Comparison of ENCODE assay signal across 27 cellular contexts in genomic region chr2:137357641-137358040, GRCh38.
"Had no signal": no experiment of that assay in that cellular context is flagged by ENCODE, and none has a peak within 500 bp of the region (broad histone marks: within the 10 kb centered on the region; RNA-seq: fewer than 3 reads in every experiment).

No MANE protein-coding gene starts in this region.

- H3K36me3 Mint-ChIP-seq: activated CD4-positive, alpha-beta memory T cell treated with anti-CD3 and anti-CD28 coated beads for 36 hours; naive thymus-derived CD4-positive, alpha-beta T cell; stimulated activated naive B cell treated with anti-CD40 and anti-IgM and Interleukin-4, amounts not matched to agents 10 μg/mL and 1 μg/mL and 100 μg/mL, for 72 hours had no signal

- DNase-seq: activated CD4-positive, alpha-beta memory T cell treated with anti-CD3 and anti-CD28 coated beads for 36 hours; activated CD4-positive, alpha-beta T cell treated with anti-CD3 and anti-CD28 coated beads for 48 hours; activated CD8-positive, alpha-beta memory T cell treated with anti-CD3 and anti-CD28 coated beads, Interleukin-2, amount 50 U/mL, for 4 hours; activated T-cell treated with anti-CD3 and anti-CD28 coated beads, Interleukin-2, amount 50 U/mL, for 4 hours; dermis blood vessel endothelial cell; effector CD4-positive, alpha-beta T cell; esophagus squamous epithelium; left cardiac atrium; left ventricle myocardium superior; midbrain; naive thymus-derived CD4-positive, alpha-beta T cell; nucleus accumbens; pancreas; retina; sigmoid colon; stimulated activated CD4-positive, alpha-beta T cell treated with anti-CD3 and anti-CD28 coated beads, Interleukin-15, amount 100 ng/mL, for 24 hours; stimulated activated CD4-positive, alpha-beta T cell treated with anti-CD3 and anti-CD28 coated beads, Interleukin-2, amount 100 ng/mL, for 24 hours; stimulated activated naive B cell treated with anti-CD40 and anti-IgM and Interleukin-4, amounts not matched to agents 10 μg/mL and 1 μg/mL and 100 μg/mL, for 72 hours had no signal

- H3K27me3 ChIP-seq: esophagus squamous epithelium, hepatocyte, pancreas, sigmoid colon, tibial nerve had no signal

- ATAC-seq: activated CD4-positive, CD25-positive, alpha-beta regulatory T cell treated with anti-CD3 and anti-CD28 coated beads, Interleukin-2, amount 50 U/mL, for 24 hours; activated naive CD4-positive, alpha-beta T cell treated with anti-CD3 and anti-CD28 coated beads, Interleukin-2, amount 50 U/mL, for 72 hours; activated T-cell treated with anti-CD3 and anti-CD28 coated beads, Interleukin-2, amount 50 U/mL, for 4 hours; activated T-helper 17 cell treated with anti-CD3 and anti-CD28 coated beads, Interleukin-2, amount 50 U/mL, for 72 hours; left cardiac atrium; left ventricle myocardium superior; naive thymus-derived CD4-positive, alpha-beta T cell; pancreas; stimulated activated naive B cell treated with anti-CD40 and anti-IgM and Interleukin-4, amounts not matched to agents 10 μg/mL and 1 μg/mL and 100 μg/mL, for 72 hours had no signal

- H3K4me3 ChIP-seq: esophagus squamous epithelium, hepatocyte, pancreas, prostate gland, sigmoid colon, smooth muscle cell, tibial nerve had no signal

- H3K27ac ChIP-seq: epithelial cell of prostate, esophagus squamous epithelium, hepatocyte, pancreas, prostate gland, sigmoid colon, tibial nerve, VCaP had no signal

- H3K36me3 ChIP-seq: esophagus squamous epithelium, pancreas, prostate gland, sigmoid colon, tibial nerve had no signal

- H3K27ac Mint-ChIP-seq: activated CD4-positive, alpha-beta memory T cell treated with anti-CD3 and anti-CD28 coated beads for 36 hours; activated naive CD4-positive, alpha-beta T cell treated with anti-CD3 and anti-CD28 coated beads, Interleukin-2, amount 50 U/mL, for 72 hours; activated T-helper 17 cell treated with anti-CD3 and anti-CD28 coated beads, Interleukin-2, amount 50 U/mL, for 72 hours; naive thymus-derived CD4-positive, alpha-beta T cell; stimulated activated naive B cell treated with anti-CD40 and anti-IgM and Interleukin-4, amounts not matched to agents 10 μg/mL and 1 μg/mL and 100 μg/mL, for 72 hours had no signal

- H3K4me1 Mint-ChIP-seq: activated T-helper 17 cell treated with anti-CD3 and anti-CD28 coated beads, Interleukin-2, amount 50 U/mL, for 72 hours; naive thymus-derived CD4-positive, alpha-beta T cell; stimulated activated naive B cell treated with anti-CD40 and anti-IgM and Interleukin-4, amounts not matched to agents 10 μg/mL and 1 μg/mL and 100 μg/mL, for 72 hours had no signal

- H3K4me1 ChIP-seq: esophagus squamous epithelium, pancreas, prostate gland, sigmoid colon, tibial nerve had no signal

- H3K27me3 Mint-ChIP-seq: activated CD4-positive, alpha-beta memory T cell treated with anti-CD3 and anti-CD28 coated beads for 36 hours; activated T-helper 17 cell treated with anti-CD3 and anti-CD28 coated beads, Interleukin-2, amount 50 U/mL, for 72 hours; naive thymus-derived CD4-positive, alpha-beta T cell; stimulated activated naive B cell treated with anti-CD40 and anti-IgM and Interleukin-4, amounts not matched to agents 10 μg/mL and 1 μg/mL and 100 μg/mL, for 72 hours had no signal

- H3K9me3 ChIP-seq: pancreas, prostate gland had no signal

- H3K4me3 Mint-ChIP-seq: activated CD4-positive, alpha-beta memory T cell treated with anti-CD3 and anti-CD28 coated beads for 36 hours; activated T-cell treated with anti-CD3 and anti-CD28 coated beads, Interleukin-2, amount 50 U/mL, for 4 hours; activated T-helper 17 cell treated with anti-CD3 and anti-CD28 coated beads, Interleukin-2, amount 50 U/mL, for 72 hours; naive thymus-derived CD4-positive, alpha-beta T cell; stimulated activated naive B cell treated with anti-CD40 and anti-IgM and Interleukin-4, amounts not matched to agents 10 μg/mL and 1 μg/mL and 100 μg/mL, for 72 hours had no signal
